Comparison of ENCODE assay signal across 1 cellular context in the genomic region with DNA sequence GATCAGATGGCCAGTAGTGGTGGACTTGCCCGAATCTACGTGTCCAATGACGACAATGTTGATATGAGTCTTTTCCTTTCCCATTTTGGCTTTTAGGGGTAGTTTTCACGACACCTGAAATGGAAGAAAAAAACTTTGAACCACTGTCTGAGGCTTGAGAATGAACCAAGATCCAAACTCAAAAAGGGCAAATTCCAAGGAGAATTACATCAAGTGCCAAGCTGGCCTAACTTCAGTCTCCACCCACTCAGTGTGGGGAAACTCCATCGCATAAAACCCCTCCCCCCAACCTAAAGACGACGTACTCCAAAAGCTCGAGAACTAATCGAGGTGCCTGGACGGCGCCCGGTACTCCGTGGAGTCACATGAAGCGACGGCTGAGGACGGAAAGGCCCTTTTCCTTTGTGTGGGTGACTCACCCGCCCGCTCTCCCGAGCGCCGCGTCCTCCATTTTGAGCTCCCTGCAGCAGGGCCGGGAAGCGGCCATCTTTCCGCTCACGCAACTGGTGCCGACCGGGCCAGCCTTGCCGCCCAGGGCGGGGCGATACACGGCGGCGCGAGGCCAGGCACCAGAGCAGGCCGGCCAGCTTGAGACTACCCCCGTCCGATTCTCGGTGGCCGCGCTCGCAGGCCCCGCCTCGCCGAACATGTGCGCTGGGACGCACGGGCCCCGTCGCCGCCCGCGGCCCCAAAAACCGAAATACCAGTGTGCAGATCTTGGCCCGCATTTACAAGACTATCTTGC.
A peak's percentile ranks its signal among the peaks of the same experiment; 100 is the strongest.
TF ChIP-seq lines count a peak whose summit lies in the region.

No MANE protein-coding gene starts in this region.

TF ChIP-seq in HepG2, 621 proteins besides CTCF, POLR2A, EP300 and RAD21 (continued from another document):
- TF ChIP-seq, protein P1, sequence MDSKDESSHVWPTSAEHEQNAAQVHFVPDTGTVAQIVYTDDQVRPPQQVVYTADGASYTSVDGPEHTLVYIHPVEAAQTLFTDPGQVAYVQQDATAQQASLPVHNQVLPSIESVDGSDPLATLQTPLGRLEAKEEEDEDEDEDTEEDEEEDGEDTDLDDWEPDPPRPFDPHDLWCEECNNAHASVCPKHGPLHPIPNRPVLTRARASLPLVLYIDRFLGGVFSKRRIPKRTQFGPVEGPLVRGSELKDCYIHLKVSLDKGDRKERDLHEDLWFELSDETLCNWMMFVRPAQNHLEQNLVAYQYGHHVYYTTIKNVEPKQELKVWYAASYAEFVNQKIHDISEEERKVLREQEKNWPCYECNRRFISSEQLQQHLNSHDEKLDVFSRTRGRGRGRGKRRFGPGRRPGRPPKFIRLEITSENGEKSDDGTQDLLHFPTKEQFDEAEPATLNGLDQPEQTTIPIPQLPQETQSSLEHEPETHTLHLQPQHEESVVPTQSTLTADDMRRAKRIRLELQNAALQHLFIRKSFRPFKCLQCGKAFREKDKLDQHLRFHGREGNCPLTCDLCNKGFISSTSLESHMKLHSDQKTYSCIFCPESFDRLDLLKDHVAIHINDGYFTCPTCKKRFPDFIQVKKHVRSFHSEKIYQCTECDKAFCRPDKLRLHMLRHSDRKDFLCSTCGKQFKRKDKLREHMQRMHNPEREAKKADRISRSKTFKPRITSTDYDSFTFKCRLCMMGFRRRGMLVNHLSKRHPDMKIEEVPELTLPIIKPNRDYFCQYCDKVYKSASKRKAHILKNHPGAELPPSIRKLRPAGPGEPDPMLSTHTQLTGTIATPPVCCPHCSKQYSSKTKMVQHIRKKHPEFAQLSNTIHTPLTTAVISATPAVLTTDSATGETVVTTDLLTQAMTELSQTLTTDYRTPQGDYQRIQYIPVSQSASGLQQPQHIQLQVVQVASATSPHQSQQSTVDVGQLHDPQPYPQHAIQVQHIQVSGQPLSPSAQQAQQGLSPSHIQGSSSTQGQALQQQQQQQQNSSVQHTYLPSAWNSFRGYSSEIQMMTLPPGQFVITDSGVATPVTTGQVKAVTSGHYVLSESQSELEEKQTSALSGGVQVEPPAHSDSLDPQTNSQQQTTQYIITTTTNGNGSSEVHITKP (CRISPR knock-in tag; IDR thresholded peaks at IDR 0.05; ENCODE audit: low read depth), result no peak
- no peak for TF ChIP-seq ZNF781 (CRISPR knock-in tag; IDR thresholded peaks at IDR 0.05; ENCODE audit: borderline replicate concordance, not compliant biosample characterization)
- TF ChIP-seq HNRNPH1 (optimal IDR thresholded peaks at IDR 0.05; ENCODE audit: low read depth, low read length), result no peak
- no peak for TF ChIP-seq PRPF4 (IDR thresholded peaks at IDR 0.05; ENCODE audit: low read depth, low read length, poor library complexity, severe bottlenecking)
- TF ChIP-seq RARA (CRISPR knock-in tag; IDR thresholded peaks at IDR 0.05), result no peak
- TF ChIP-seq, protein P2, sequence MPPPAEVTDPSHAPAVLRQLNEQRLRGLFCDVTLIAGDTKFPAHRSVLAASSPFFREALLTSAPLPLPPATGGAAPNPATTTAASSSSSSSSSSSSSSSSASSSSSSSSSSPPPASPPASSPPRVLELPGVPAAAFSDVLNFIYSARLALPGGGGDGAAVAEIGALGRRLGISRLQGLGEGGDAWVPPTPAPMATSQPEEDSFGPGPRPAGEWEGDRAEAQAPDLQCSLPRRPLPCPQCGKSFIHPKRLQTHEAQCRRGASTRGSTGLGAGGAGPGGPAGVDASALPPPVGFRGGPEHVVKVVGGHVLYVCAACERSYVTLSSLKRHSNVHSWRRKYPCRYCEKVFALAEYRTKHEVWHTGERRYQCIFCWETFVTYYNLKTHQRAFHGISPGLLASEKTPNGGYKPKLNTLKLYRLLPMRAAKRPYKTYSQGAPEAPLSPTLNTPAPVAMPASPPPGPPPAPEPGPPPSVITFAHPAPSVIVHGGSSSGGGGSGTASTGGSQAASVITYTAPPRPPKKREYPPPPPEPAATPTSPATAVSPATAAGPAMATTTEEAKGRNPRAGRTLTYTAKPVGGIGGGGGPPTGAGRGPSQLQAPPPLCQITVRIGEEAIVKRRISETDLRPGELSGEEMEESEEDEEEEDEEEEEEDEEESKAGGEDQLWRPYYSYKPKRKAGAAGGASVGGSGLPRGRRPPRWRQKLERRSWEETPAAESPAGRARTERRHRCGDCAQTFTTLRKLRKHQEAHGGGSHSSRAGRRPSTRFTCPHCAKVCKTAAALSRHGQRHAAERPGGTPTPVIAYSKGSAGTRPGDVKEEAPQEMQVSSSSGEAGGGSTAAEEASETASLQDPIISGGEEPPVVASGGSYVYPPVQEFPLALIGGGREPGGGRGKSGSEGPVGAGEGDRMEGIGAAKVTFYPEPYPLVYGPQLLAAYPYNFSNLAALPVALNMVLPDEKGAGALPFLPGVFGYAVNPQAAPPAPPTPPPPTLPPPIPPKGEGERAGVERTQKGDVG (CRISPR knock-in tag; IDR thresholded peaks at IDR 0.05; ENCODE audit: borderline replicate concordance), result no peak
- TF ChIP-seq ZNF232 (CRISPR knock-in tag; IDR thresholded peaks at IDR 0.05; ENCODE audit: borderline replicate concordance), result peak; percentile 42; the same call in 1 of the 2 replicates
- TF ChIP-seq, protein P3, sequence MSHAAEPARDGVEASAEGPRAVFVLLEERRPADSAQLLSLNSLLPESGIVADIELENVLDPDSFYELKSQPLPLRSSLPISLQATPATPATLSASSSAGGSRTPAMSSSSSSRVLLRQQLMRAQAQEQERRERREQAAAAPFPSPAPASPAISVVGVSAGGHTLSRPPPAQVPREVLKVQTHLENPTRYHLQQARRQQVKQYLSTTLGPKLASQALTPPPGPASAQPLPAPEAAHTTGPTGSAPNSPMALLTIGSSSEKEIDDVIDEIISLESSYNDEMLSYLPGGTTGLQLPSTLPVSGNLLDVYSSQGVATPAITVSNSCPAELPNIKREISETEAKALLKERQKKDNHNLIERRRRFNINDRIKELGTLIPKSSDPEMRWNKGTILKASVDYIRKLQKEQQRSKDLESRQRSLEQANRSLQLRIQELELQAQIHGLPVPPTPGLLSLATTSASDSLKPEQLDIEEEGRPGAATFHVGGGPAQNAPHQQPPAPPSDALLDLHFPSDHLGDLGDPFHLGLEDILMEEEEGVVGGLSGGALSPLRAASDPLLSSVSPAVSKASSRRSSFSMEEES (CRISPR knock-in tag; IDR thresholded peaks at IDR 0.05), result no peak; the same call in 1 of the 2 replicates
- TF ChIP-seq ZSCAN22 (CRISPR knock-in tag; IDR thresholded peaks at IDR 0.05), result 0 out of 2 replicates have a peak, but pooled peaks have one; percentile 48
- TF ChIP-seq, protein P4, sequence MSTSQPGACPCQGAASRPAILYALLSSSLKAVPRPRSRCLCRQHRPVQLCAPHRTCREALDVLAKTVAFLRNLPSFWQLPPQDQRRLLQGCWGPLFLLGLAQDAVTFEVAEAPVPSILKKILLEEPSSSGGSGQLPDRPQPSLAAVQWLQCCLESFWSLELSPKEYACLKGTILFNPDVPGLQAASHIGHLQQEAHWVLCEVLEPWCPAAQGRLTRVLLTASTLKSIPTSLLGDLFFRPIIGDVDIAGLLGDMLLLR (CRISPR knock-in tag; IDR thresholded peaks at IDR 0.05), result peak; percentile 82; the same call in 1 of the 2 replicates
- TF ChIP-seq ZNF121 (CRISPR knock-in tag; IDR thresholded peaks at IDR 0.05), result no peak
- peak; percentile 37 for TF ChIP-seq SRSF1 (optimal IDR thresholded peaks at IDR 0.05; ENCODE audit: low read depth, low read length)
- TF ChIP-seq, protein P5, sequence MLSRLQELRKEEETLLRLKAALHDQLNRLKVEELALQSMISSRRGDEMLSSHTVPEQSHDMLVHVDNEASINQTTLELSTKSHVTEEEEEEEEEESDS (CRISPR knock-in tag; IDR thresholded peaks at IDR 0.05; ENCODE audit: borderline replicate concordance), result no peak
- TF ChIP-seq LCORL (IDR thresholded peaks at IDR 0.05), result no peak
- TF ChIP-seq LCORL (CRISPR knock-in tag; IDR thresholded peaks at IDR 0.05), result no peak; the same call in 1 of the 2 replicates
- no peak for TF ChIP-seq ZNF460 (CRISPR knock-in tag; IDR thresholded peaks at IDR 0.05; ENCODE audit: borderline replicate concordance)
- no peak for TF ChIP-seq STAG1 (CRISPR knock-in tag; IDR thresholded peaks at IDR 0.05)
- TF ChIP-seq, protein P6, sequence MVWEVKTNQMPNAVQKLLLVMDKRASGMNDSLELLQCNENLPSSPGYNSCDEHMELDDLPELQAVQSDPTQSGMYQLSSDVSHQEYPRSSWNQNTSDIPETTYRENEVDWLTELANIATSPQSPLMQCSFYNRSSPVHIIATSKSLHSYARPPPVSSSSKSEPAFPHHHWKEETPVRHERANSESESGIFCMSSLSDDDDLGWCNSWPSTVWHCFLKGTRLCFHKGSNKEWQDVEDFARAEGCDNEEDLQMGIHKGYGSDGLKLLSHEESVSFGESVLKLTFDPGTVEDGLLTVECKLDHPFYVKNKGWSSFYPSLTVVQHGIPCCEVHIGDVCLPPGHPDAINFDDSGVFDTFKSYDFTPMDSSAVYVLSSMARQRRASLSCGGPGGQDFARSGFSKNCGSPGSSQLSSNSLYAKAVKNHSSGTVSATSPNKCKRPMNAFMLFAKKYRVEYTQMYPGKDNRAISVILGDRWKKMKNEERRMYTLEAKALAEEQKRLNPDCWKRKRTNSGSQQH (CRISPR knock-in tag; IDR thresholded peaks at IDR 0.05; ENCODE audit: low read depth), result no peak
